ENCODE assay signal across 8 cellular contexts in the genomic region with DNA sequence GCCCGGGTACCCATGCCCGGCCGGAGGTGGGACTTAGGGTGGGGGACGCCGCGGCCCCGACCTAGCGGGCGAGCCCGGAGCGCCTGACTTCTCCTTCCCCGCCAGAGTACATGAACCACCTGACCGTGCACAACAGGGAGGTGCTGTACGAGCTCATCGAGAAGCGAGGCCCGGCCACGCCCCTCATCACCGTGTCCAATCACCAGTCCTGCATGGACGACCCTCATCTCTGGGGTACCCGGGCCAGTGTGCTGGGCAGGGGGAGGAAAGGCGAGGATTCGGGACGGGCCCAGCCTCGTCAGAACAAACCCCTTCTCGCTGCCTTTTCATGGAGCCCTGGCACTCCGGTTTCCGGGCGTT. TPM values are rescaled to one million over a fixed set of nuclear protein-coding genes. Genes with fewer than 3 reads are reported as not detected.
DNase-seq lines count a peak whose midpoint lies in the region; ATAC-seq and TF ChIP-seq lines count a peak whose summit lies in the region.

No MANE protein-coding gene starts in this region.

- H3K4me1 ChIP-seq in GM23338 (ENCODE audit: insufficient read depth), result peaks cover 8% of the 10 kb centered on the region; the same call in 1 of the 2 replicates

- H3K27me3 Mint-ChIP-seq in GM23338 (ENCODE audit: insufficient read depth, low read depth, poor library complexity), result peaks cover 8% of the 10 kb centered on the region

- no peaks in the 10 kb centered on the region for H3K9me2 ChIP-seq in GM23338 (ENCODE audit: insufficient read depth)

- peaks cover 5% of the 10 kb centered on the region for H3K36me3 Mint-ChIP-seq in GM23338 (ENCODE audit: low read depth)

- no peaks in the 10 kb centered on the region for H4K20me1 ChIP-seq in GM23338 (replicated peaks; ENCODE audit: insufficient read depth)

- H2AFZ ChIP-seq in GM23338, result no peak overlapping the region

- no peaks in the 10 kb centered on the region for H3K79me2 ChIP-seq in GM23338 (replicated peaks; ENCODE audit: insufficient read depth)

- no peak for TF ChIP-seq CTCF in GM23338 (conservative IDR thresholded peaks at IDR 0.05; ENCODE audit: low read depth in 2 of 2)

- ATAC-seq in GM23338, result peak; percentile 81
- peak; percentile 69 for ATAC-seq in left colon

- intact Hi-C loops in left colon (cut with DNase I, micrococcal nuclease), result no loop called here

- DNase-seq in EH (ENCODE audit: low read depth) (peak; percentile 49), GM23338 (ENCODE audit: low spot score) (peak; percentile 77), NAMALWA (ENCODE audit: low spot score) (peak; percentile 54), T-helper 9 cell (peak; percentile 21), left colon (peak; percentile 80 to 84), DMS114 treated with DMSO at 0.1 percent for 48 hours (lab: John Stamatoyannopoulos, UW; ENCODE audit: unreplicated experiment) (no peak)
- peak; percentile 38 for DNase-seq in central memory CD4-positive, alpha-beta T cell
- DNase-seq in stimulated activated CD8-positive, alpha-beta memory T cell treated with anti-CD3 and anti-CD28 coated beads, Interleukin-12 subunit alpha, Interleukin-12 subunit beta, amount 100 ng/mL, for 1 hour (ENCODE audit: low read depth), result peak; percentile 23

- H3K4me2 ChIP-seq in GM23338, result peak overlapping the region; percentile 77

- no peaks in the 10 kb centered on the region for H3K27me3 ChIP-seq in GM23338 (ENCODE audit: insufficient read depth)

- H3K4me3 ChIP-seq in GM23338, result peak overlapping the region; percentile 67

- H3K9me3 Mint-ChIP-seq in GM23338, result no peaks in the 10 kb centered on the region

- H3K36me3 ChIP-seq in GM23338 (ENCODE audit: insufficient read depth), result no peaks in the 10 kb centered on the region

- H3K27ac Mint-ChIP-seq in GM23338, result no peak overlapping the region

- H3F3A ChIP-seq in GM23338 (replicated peaks; ENCODE audit: low read depth), result no peaks in the 10 kb centered on the region

- H3K4me1 Mint-ChIP-seq in GM23338, result peaks cover 12% of the 10 kb centered on the region

- H3K27ac ChIP-seq in GM23338 (ENCODE audit: low read depth), result no peak overlapping the region

- H3K4me3 Mint-ChIP-seq in GM23338, result peak overlapping the region; percentile 89

TF ChIP-seq in GM23338, 12 proteins besides CTCF, POLR2A, EP300 and RAD21:
- TF ChIP-seq POLR2AphosphoS5 (IDR thresholded peaks at IDR 0.05; ENCODE audit: low read depth) (peak; percentile 75), ZNF462 (CRISPR knock-in tag; IDR thresholded peaks at IDR 0.05) (no peak)
TF ChIP-seq in GM23338: peak in this region for 1.

RNA-seq across cellular contexts. Expression of gene TAFAZZIN, which starts 0.6 kb away (rescaled TPM):
- total RNA-seq in GM23338 (2014; rRNA removed; shearing (Covaris generic)), result 36.0 and 43.3 TPM in 2 replicates
- 24.1 and 26.1 TPM in 2 replicates for polyA plus RNA-seq in GM23338 (2016; fragmentation: Nextera tagmentation; extraction: Ambion mirVana)
- total RNA-seq in left colon, result 10 to 100 TPM; 28.8 to 40.8 TPM

RNA-seq across cellular contexts. Expression of gene DNASE1L1, which starts 2.9 kb away (rescaled TPM):
- total RNA-seq in GM23338 (2014; rRNA removed; shearing (Covaris generic)), result 16.0 and 16.1 TPM in 2 replicates
- 3.3 and 4.1 TPM in 2 replicates for polyA plus RNA-seq in GM23338 (2016; fragmentation: Nextera tagmentation; extraction: Ambion mirVana)
- total RNA-seq in left colon, result 10 to 100 TPM; 23.4 to 26.8 TPM

RNA-seq across cellular contexts. Expression of gene RPL10, which starts 13.8 kb away (rescaled TPM):
- total RNA-seq in GM23338 (2014; rRNA removed; shearing (Covaris generic)), result 3,338 and 4,929 TPM in 2 replicates
- 1,696 and 1,721 TPM in 2 replicates for polyA plus RNA-seq in GM23338 (2016; fragmentation: Nextera tagmentation; extraction: Ambion mirVana)
- 1,000 to 10,000 TPM; 2,262 to 2,406 TPM for total RNA-seq in left colon

RNA-seq across cellular contexts. Expression of gene ATP6AP1, which starts 16.5 kb away (rescaled TPM):
- total RNA-seq in GM23338 (2014; rRNA removed; shearing (Covaris generic)), result 52.1 and 53.4 TPM in 2 replicates
- polyA plus RNA-seq in GM23338 (2016; fragmentation: Nextera tagmentation; extraction: Ambion mirVana), result 37.7 and 39.4 TPM in 2 replicates
- 100 to 1,000 TPM; 100 to 105 TPM for total RNA-seq in left colon

RNA-seq across cellular contexts. Expression of gene GDI1, which starts 25.0 kb away (rescaled TPM):
- 95.9 and 96.1 TPM in 2 replicates for total RNA-seq in GM23338 (2014; rRNA removed; shearing (Covaris generic))
- polyA plus RNA-seq in GM23338 (2016; fragmentation: Nextera tagmentation; extraction: Ambion mirVana), result 48.5 and 49.1 TPM in 2 replicates
- total RNA-seq in left colon, result 10 to 100 TPM; 63.3 to 65.0 TPM
